In the genomic region with DNA sequence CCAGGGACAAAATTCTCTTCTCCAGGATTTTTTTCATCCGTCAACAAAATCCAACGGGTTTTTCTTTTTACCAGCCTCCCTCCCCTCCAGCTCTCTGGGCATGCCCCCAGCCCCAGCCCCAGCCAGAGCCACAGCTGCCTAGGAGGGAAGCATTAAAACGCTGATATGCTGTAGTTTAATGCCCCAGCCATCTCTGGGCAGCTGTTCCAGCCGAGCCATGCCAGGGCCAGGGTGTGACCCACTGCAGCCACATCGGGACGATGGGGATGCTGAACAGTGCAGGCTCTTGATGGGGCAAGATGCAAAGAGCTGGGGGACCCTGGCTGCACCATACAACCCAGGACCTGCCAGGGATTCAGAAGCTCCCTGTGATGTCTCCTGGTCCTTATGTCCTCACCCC, we compare ENCODE assay signal across 16 cellular contexts. TPM values are rescaled to one million over a fixed set of nuclear protein-coding genes. Genes with fewer than 3 reads are reported as not detected.
DNase-seq lines count a peak whose midpoint lies in the region; ATAC-seq and TF ChIP-seq lines count a peak whose summit lies in the region.
"Had no signal": no experiment of that assay in that cellular context is flagged by ENCODE, and none has a peak within 500 bp of the region (broad histone marks: within the 10 kb centered on the region; RNA-seq: fewer than 3 reads in every experiment).

No MANE protein-coding gene starts in this region.

- no peaks in the 10 kb centered on the region for H3K36me3 Mint-ChIP-seq in activated CD4-positive, alpha-beta memory T cell treated with anti-CD3 and anti-CD28 coated beads for 36 hours
- H3K36me3 Mint-ChIP-seq: CD4-positive, CD25-positive, alpha-beta regulatory T cell; natural killer cell treated with Interleukin-12 subunit alpha and Interleukin-12 subunit beta and Interleukin-15 and Interleukin-18, amount 100 ng/mL, for 72 hours; stimulated activated memory B cell treated with anti-CD40 and anti-IgM and Interleukin-4, amounts not matched to agents 10 μg/mL and 1 μg/mL and 100 μg/mL, for 72 hours had no signal

- peaks cover under 1% of the 10 kb centered on the region for H3K4me1 Mint-ChIP-seq in activated CD4-positive, alpha-beta memory T cell treated with anti-CD3 and anti-CD28 coated beads for 36 hours (ENCODE audit: low read depth)
- H3K4me1 Mint-ChIP-seq: CD4-positive, CD25-positive, alpha-beta regulatory T cell; stimulated activated memory B cell treated with anti-CD40 and anti-IgM and Interleukin-4, amounts not matched to agents 10 μg/mL and 1 μg/mL and 100 μg/mL, for 72 hours had no signal

- ATAC-seq in upper lobe of right lung, result no peak
- ATAC-seq: stimulated activated memory B cell treated with anti-CD40 and anti-IgM and Interleukin-4, amounts not matched to agents 10 μg/mL and 1 μg/mL and 100 μg/mL, for 72 hours had no signal

- POLR2A ChIA-PET in activated CD4-positive, alpha-beta memory T cell treated with anti-CD3 and anti-CD28 coated beads for 36 hours (lab: Charles Lee), result no interaction called here

- CTCF ChIA-PET in activated CD4-positive, alpha-beta memory T cell treated with anti-CD3 and anti-CD28 coated beads for 36 hours (lab: Charles Lee), result no interaction called here

- no peak for DNase-seq in SK-N-MC (ENCODE audit: low read depth, low spot score)
- DNase-seq in fibroblast of the aortic adventitia (ENCODE audit: low read depth), result peak; percentile 5
- peak; percentile 33 for DNase-seq in myocyte (ENCODE audit: low read depth)
- no peak for DNase-seq in upper lobe of right lung
- DNase-seq in activated CD4-positive, alpha-beta memory T cell treated with anti-CD3 and anti-CD28 coated beads for 36 hours, result no peak
- no peak for DNase-seq in activated T-cell treated with anti-CD3 and anti-CD28 coated beads, Interleukin-2, amount 50 U/mL, for 1 hour
- DNase-seq in hippocampal formation (lab: John Stamatoyannopoulos, UW), result no peak
- DNase-seq: activated effector memory CD4-positive, alpha-beta T cell treated with Interleukin-2 at 50 U/mL for 16 hours; aorta; CD4-positive, CD25-positive, alpha-beta regulatory T cell; esophagus squamous epithelium; NCI-H1694 had no signal

- H3K27me3 Mint-ChIP-seq in activated CD4-positive, alpha-beta memory T cell treated with anti-CD3 and anti-CD28 coated beads for 36 hours, result no peaks in the 10 kb centered on the region
- H3K27me3 Mint-ChIP-seq: stimulated activated memory B cell treated with anti-CD40 and anti-IgM and Interleukin-4, amounts not matched to agents 10 μg/mL and 1 μg/mL and 100 μg/mL, for 72 hours had no signal

- H3K4me1 ChIP-seq in upper lobe of right lung, result peaks cover 5% of the 10 kb centered on the region

- H3K9me3 ChIP-seq in SK-N-MC (ENCODE audit: low read depth, low read length) (no peaks in the 10 kb centered on the region), upper lobe of right lung (no peaks in the 10 kb centered on the region)
- H3K9me3 ChIP-seq: esophagus squamous epithelium, SJSA1 had no signal

- peak overlapping the region; percentile 6 for H3K9ac ChIP-seq in SK-N-MC (ENCODE audit: insufficient read length)

- intact Hi-C loops in upper lobe of right lung (cut with DNase I), result no loop called here
- intact Hi-C loops in activated CD4-positive, alpha-beta memory T cell treated with anti-CD3 and anti-CD28 coated beads for 36 hours (cut with micrococcal nuclease), result no loop called here

- no peaks in the 10 kb centered on the region for H3K9me3 Mint-ChIP-seq in activated CD4-positive, alpha-beta memory T cell treated with anti-CD3 and anti-CD28 coated beads for 36 hours
- H3K9me3 Mint-ChIP-seq: CD4-positive, CD25-positive, alpha-beta regulatory T cell; natural killer cell treated with Interleukin-12 subunit alpha and Interleukin-12 subunit beta and Interleukin-15 and Interleukin-18, amount 100 ng/mL, for 72 hours; stimulated activated memory B cell treated with anti-CD40 and anti-IgM and Interleukin-4, amounts not matched to agents 10 μg/mL and 1 μg/mL and 100 μg/mL, for 72 hours had no signal

- H3K27ac ChIP-seq in SK-N-MC (peak overlapping the region; percentile 79), upper lobe of right lung (peak overlapping the region; percentile 21)
- H3K27ac ChIP-seq: SJSA1 had no signal

- H3K27me3 ChIP-seq in upper lobe of right lung, result no peaks in the 10 kb centered on the region
- H3K27me3 ChIP-seq: esophagus squamous epithelium, SJSA1 had no signal

- H3K27ac Mint-ChIP-seq in activated CD4-positive, alpha-beta memory T cell treated with anti-CD3 and anti-CD28 coated beads for 36 hours, result no peak overlapping the region
- H3K27ac Mint-ChIP-seq: stimulated activated memory B cell treated with anti-CD40 and anti-IgM and Interleukin-4, amounts not matched to agents 10 μg/mL and 1 μg/mL and 100 μg/mL, for 72 hours had no signal

- TF ChIP-seq CTCF in fibroblast of the aortic adventitia (IDR thresholded peaks at IDR 0.05; ENCODE audit: insufficient read depth, low read length), result no peak
- no peak for TF ChIP-seq CTCF in upper lobe of right lung (IDR thresholded peaks at IDR 0.05)

- H3K4me3 Mint-ChIP-seq in activated CD4-positive, alpha-beta memory T cell treated with anti-CD3 and anti-CD28 coated beads for 36 hours, result no peak overlapping the region
- H3K4me3 Mint-ChIP-seq: CD4-positive, CD25-positive, alpha-beta regulatory T cell; natural killer cell treated with Interleukin-12 subunit alpha and Interleukin-12 subunit beta and Interleukin-15 and Interleukin-18, amount 100 ng/mL, for 72 hours; stimulated activated memory B cell treated with anti-CD40 and anti-IgM and Interleukin-4, amounts not matched to agents 10 μg/mL and 1 μg/mL and 100 μg/mL, for 72 hours had no signal

- H3K36me3 ChIP-seq in SK-N-MC (ENCODE audit: insufficient read depth, low read length) (peaks cover 69% of the 10 kb centered on the region), upper lobe of right lung (no peaks in the 10 kb centered on the region)
- H3K36me3 ChIP-seq: esophagus squamous epithelium had no signal

- H3K4me3 ChIP-seq in SK-N-MC (no peak overlapping the region), fibroblast of the aortic adventitia (ENCODE audit: low read depth, low read length) (peak overlapping the region; percentile 55), upper lobe of right lung (no peak overlapping the region)
- H3K4me3 ChIP-seq: SJSA1, skin epidermis had no signal

RNA-seq across cellular contexts. Expression of gene TSHZ3, which starts 32.1 kb away (rescaled TPM):
- total RNA-seq in fibroblast of the aortic adventitia (ENCODE audit: low replicate concordance) (5.7 and 14.0 TPM in 2 replicates), myocyte (8.1 and 10.9 TPM in 2 replicates), upper lobe of right lung (5.8 TPM)
- 13.8 TPM for polyA plus RNA-seq in myocyte (2012)
- 1 to 10 TPM; 1.6 to 2.6 TPM for total RNA-seq in activated CD4-positive, alpha-beta memory T cell treated with anti-CD3 and anti-CD28 coated beads for 36 hours

Comparison
In these comparisons a context has a peak if more than half of its experiments do, and no peak if none do; other contexts are left out.
1. DNase-seq: peak in fibroblast of the aortic adventitia (single experiment) and myocyte (single experiment); none in SK-N-MC (single experiment), upper lobe of right lung (single experiment), activated CD4-positive, alpha-beta memory T cell treated with anti-CD3 and anti-CD28 coated beads for 36 hours (single experiment), activated T-cell treated with anti-CD3 and anti-CD28 coated beads, Interleukin-2, amount 50 U/mL, for 1 hour (single experiment) and hippocampal formation (0 of 2).